In the genomic region with DNA sequence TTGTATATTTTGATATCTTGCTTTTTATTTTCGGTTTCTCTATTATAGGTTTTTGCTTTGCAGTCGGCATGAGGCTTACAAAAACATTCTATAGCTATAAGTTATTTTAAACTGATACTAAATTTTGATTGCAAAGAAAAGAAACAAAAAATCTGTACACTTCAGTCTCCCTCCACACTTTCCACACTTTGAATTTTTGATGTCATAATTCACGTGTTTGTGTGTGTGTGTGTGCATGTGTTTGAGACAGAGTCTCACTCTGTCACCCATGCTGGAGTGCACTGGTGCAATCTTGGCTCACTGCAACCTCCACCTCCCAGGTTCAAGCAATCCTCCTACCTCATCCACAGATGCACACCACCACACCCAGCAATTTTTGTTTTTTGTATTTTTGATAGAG, we compare ENCODE assay signal across 13 cellular contexts.
DNase-seq lines count a peak whose midpoint lies in the region; ATAC-seq, FAIRE-seq and TF ChIP-seq lines count a peak whose summit lies in the region.
"Had no signal": no experiment of that assay in that cellular context is flagged by ENCODE, and none has a peak within 500 bp of the region (broad histone marks: within the 10 kb centered on the region; RNA-seq: fewer than 3 reads in every experiment).

No MANE protein-coding gene starts in this region.

- POLR2A ChIA-PET in HepG2 (lab: Yijun Ruan, JAX), result no interaction called here

- TF ChIP-seq EP300 in HepG2 (IDR thresholded peaks at IDR 0.05; ENCODE audit: low read depth in 2 of 2, low read length in 2 of 2) (no peak), HepG2 (CRISPR knock-in tag; IDR thresholded peaks at IDR 0.05; ENCODE audit: borderline replicate concordance) (no peak)

- no peaks in the 10 kb centered on the region for H3K36me3 ChIP-seq in HepG2 (replicated peaks in 1 of 2; ENCODE audit: control insufficient read depth in 1 of 2, insufficient read depth in 2 of 2, low read length in 2 of 2)
- no peaks in the 10 kb centered on the region for H3K36me3 ChIP-seq in right lobe of liver
- H3K36me3 ChIP-seq in kidney (ENCODE audit: control insufficient read depth in 1 of 2, insufficient read depth in 2 of 2, low read length in 2 of 2), result no peaks in the 10 kb centered on the region
- H3K36me3 ChIP-seq: neural progenitor cell had no signal

- CTCF ChIA-PET in HepG2 (lab: Yijun Ruan, JAX; ENCODE audit: low intra/inter-chr PET ratio, low total read pairs), result no interaction called here

- H4K20me1 ChIP-seq in HepG2 (ENCODE audit: insufficient read depth, low read length), result no peaks in the 10 kb centered on the region

- H3K4me1 ChIP-seq in HepG2 (ENCODE audit: insufficient read depth, low read length) (no peaks in the 10 kb centered on the region), right lobe of liver (no peaks in the 10 kb centered on the region), kidney (ENCODE audit: control insufficient read depth in 1 of 2, insufficient read depth in 1 of 2, low read depth in 1 of 2, low read length in 2 of 2) (no peaks in the 10 kb centered on the region)
- H3K4me1 ChIP-seq: neural progenitor cell had no signal

- H3K4me2 ChIP-seq in HepG2 (ENCODE audit: low read depth, low read length), result no peak overlapping the region
- H3K4me2 ChIP-seq: neural progenitor cell had no signal

- H3K79me2 ChIP-seq in HepG2 (ENCODE audit: insufficient read depth, low read length), result no peaks in the 10 kb centered on the region

- BruUV-seq in HepG2 (replicated peaks; lab: Mats Ljungman, UMichigan), result no TSS peak

- H3K4me3 ChIP-seq in HepG2 (replicated peaks in 1 of 3; ENCODE audit: insufficient read depth in 1 of 3, low read depth in 2 of 3, low read length in 3 of 3), result no peak overlapping the region
- no peak overlapping the region for H3K4me3 ChIP-seq in right lobe of liver
- no peak overlapping the region for H3K4me3 ChIP-seq in kidney (ENCODE audit: low read length in 2 of 2)
- H3K4me3 ChIP-seq: neural progenitor cell had no signal

- intact Hi-C loops in HepG2 (cut with micrococcal nuclease; ENCODE audit: unreplicated experiment) (no loop called here), right lobe of liver (cut with DNase I) (no loop called here), kidney (cut with DNase I) (no loop called here)

- no peak for TF ChIP-seq CTCF in HepG2 (CRISPR knock-in tag; IDR thresholded peaks at IDR 0.05)
- no peak for TF ChIP-seq CTCF in right lobe of liver (IDR thresholded peaks at IDR 0.05)
- TF ChIP-seq CTCF in kidney (IDR thresholded peaks at IDR 0.05; ENCODE audit: borderline replicate concordance, extremely low read depth, insufficient read depth), result no peak

- FAIRE-seq in HepG2 (lab: Jason Lieb, UNC), result no peak
- FAIRE-seq in kidney (lab: Jason Lieb, UNC), result no peak

- TF ChIP-seq POLR2A in HepG2 (IDR thresholded peaks at IDR 0.05; ENCODE audit: insufficient read depth in 1 of 2, low read depth in 2 of 2, low read length in 2 of 2) (no peak), right lobe of liver (IDR thresholded peaks at IDR 0.05) (no peak)

- no peak overlapping the region for H2AFZ ChIP-seq in HepG2 (ENCODE audit: low read length)
- H2AFZ ChIP-seq: neural progenitor cell had no signal

- DNase-seq in HepG2 (ENCODE audit: low spot score), result no peak
- DNase-seq in right lobe of liver, result no peak
- no peak for DNase-seq in kidney
- no peak for DNase-seq in NCI-H774 (lab: John Stamatoyannopoulos, UW)
- no peak for DNase-seq in hippocampal formation (lab: John Stamatoyannopoulos, UW)
- DNase-seq: CD4-positive, CD25-positive, alpha-beta regulatory T cell; NCI-H2081 treated with DMSO at 0.1 percent for 48 hours; NCI-H526 treated with DMSO at 0.1 percent for 48 hours; retina had no signal

- H3K9ac ChIP-seq in HepG2 (ENCODE audit: insufficient read depth, low read depth, low read length) (no peak overlapping the region), kidney (ENCODE audit: low read length in 2 of 2) (no peak overlapping the region)
- H3K9ac ChIP-seq: neural progenitor cell had no signal

- ATAC-seq in HepG2, result no peak
- ATAC-seq in right lobe of liver, result no peak
- ATAC-seq in GM21737 (IDR thresholded peaks at IDR 0.05; ENCODE audit: unreplicated experiment), result peak; percentile 24
- ATAC-seq in HG03097 (IDR thresholded peaks at IDR 0.05; ENCODE audit: low FRiP score, unreplicated experiment), result peak; percentile 20
- ATAC-seq in HG03442 (IDR thresholded peaks at IDR 0.05; ENCODE audit: unreplicated experiment), result no peak

- H3K27me3 ChIP-seq in HepG2 (ENCODE audit: control insufficient read depth in 1 of 2, insufficient read depth in 2 of 2, low read length in 2 of 2) (no peaks in the 10 kb centered on the region), right lobe of liver (no peaks in the 10 kb centered on the region)
- H3K27me3 ChIP-seq: neural progenitor cell had no signal

- no peak for TF ChIP-seq RAD21 in HepG2 (CRISPR knock-in tag; IDR thresholded peaks at IDR 0.05)

- in situ Hi-C loops in HepG2 (cut with HindIII; ENCODE audit: extremely low pct_ligation_motif_present, low pct_unique_long_range_greater_than_20kb), result no loop called here

- WGBS in HepG2 (ENCODE audit: low lambda C conversion rate), result 1% methylated on average over 3 of the region's 3 CpGs
- WGBS in right lobe of liver (ENCODE audit: insufficient coverage, low coverage, low lambda C conversion rate, missing lambda C conversion rate), result 34% methylated on average over 3 of the region's 3 CpGs

- H3K27ac ChIP-seq in HepG2 (ENCODE audit: extremely low read length, insufficient read depth, low read length), result no peak overlapping the region
- H3K27ac ChIP-seq in right lobe of liver, result no peak overlapping the region
- H3K27ac ChIP-seq in kidney (ENCODE audit: low read depth in 2 of 2, low read length in 2 of 2), result no peak overlapping the region
- H3K27ac ChIP-seq: neural progenitor cell had no signal

- no peaks in the 10 kb centered on the region; the same call in 1 of the 2 replicates for H3K9me3 ChIP-seq in HepG2 (ENCODE audit: low read length)
- no peaks in the 10 kb centered on the region for H3K9me3 ChIP-seq in right lobe of liver
- no peaks in the 10 kb centered on the region for H3K9me3 ChIP-seq in kidney (ENCODE audit: control insufficient read depth in 1 of 2, low read length in 2 of 2)

TF ChIP-seq in HepG2, 621 proteins besides CTCF, POLR2A, EP300 and RAD21:
- TF ChIP-seq ZFP41 (CRISPR knock-in tag; IDR thresholded peaks at IDR 0.05; ENCODE audit: borderline replicate concordance), result no peak
- peak; percentile 71 for TF ChIP-seq CREB1 (IDR thresholded peaks at IDR 0.05)
- TF ChIP-seq CREB1 (CRISPR knock-in tag; IDR thresholded peaks at IDR 0.05), result no peak
- TF ChIP-seq ZNF501 (CRISPR knock-in tag; IDR thresholded peaks at IDR 0.05), result no peak
- TF ChIP-seq ZNF883 (CRISPR knock-in tag; IDR thresholded peaks at IDR 0.05; ENCODE audit: not compliant biosample characterization), result no peak
- no peak for TF ChIP-seq POLR2G (IDR thresholded peaks at IDR 0.05; ENCODE audit: low read depth, low read length)
- TF ChIP-seq ATF7 (IDR thresholded peaks at IDR 0.05), result peak; percentile 90
- TF ChIP-seq ATF7 (CRISPR knock-in tag; IDR thresholded peaks at IDR 0.05), result no peak

Comparison
In these comparisons a context has a peak if more than half of its experiments do, and no peak if none do; other contexts are left out.
1. ATAC-seq: peak in GM21737 (single experiment) and HG03097 (single experiment); none in HepG2 (single experiment), right lobe of liver (0 of 4) and HG03442 (single experiment).